Comparison of ENCODE assay signal across 14 cellular contexts in the genomic region with DNA sequence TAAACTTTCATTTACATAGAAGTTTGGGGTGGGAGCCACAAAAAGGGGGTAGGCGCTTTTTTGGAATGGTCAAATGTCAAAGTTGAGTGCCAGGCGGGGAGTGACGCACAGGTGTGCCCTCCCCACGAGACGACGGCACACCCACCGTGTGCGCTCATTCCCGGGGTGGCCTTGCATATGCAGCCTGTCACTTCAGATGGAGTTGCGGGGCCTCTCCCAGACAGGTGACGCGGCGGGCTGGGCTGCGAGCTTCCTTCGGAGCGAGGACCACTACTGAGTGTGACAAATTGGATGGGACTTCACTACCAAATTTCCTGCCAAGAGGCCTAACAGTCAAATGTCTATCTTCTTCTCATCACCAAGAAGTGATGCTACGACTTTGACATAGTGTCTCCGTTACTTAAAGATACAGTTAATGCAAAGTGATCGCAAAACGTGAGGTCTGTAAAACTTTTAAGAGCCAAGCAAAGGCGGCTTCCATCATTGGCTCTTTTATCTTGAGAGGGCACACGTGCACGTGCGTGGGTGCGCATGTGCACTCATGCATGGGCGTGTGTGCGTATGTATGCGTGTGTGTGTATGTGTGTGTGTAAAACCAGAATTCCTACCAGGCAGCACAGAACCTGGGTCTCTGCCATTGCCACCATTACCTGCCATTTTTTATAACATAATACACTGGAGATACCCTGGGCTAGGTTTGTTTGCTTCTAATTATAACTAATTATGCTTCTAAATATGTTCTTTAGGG. TPM values are rescaled to one million over a fixed set of nuclear protein-coding genes. Genes with fewer than 3 reads are reported as not detected.
DNase-seq lines count a peak whose midpoint lies in the region; ATAC-seq, FAIRE-seq and TF ChIP-seq lines count a peak whose summit lies in the region.
"Had no signal": no experiment of that assay in that cellular context is flagged by ENCODE, and none has a peak within 500 bp of the region (broad histone marks: within the 10 kb centered on the region; RNA-seq: fewer than 3 reads in every experiment).

No MANE protein-coding gene starts in this region.

- H3K4me1 ChIP-seq in A549 (no peaks in the 10 kb centered on the region), sigmoid colon (peaks cover 0 to 29% (median 7%) of the 10 kb centered on the region in 4 donors)
- H3K4me1 ChIP-seq in BLaER1 treated with 17β-estradiol and CSF1 and Interleukin-3, amounts not matched to agents 10 nM and 100 nM = peaks cover 8 to 98% (median 45%) of the 10 kb centered on the region in 10 experiments; a peak in 18 of 20 replicates

- TF ChIP-seq RAD21 in A549 (conservative IDR thresholded peaks at IDR 0.05 in 1 of 2, IDR thresholded peaks at IDR 0.05 in 1 of 2) = no peak

- H3K4me2 ChIP-seq in A549 = no peak overlapping the region
- peak overlapping the region in 8 of 11 experiments; percentile 65 to 92 (median 82); a peak in 16 of 22 replicates for H3K4me2 ChIP-seq in BLaER1 treated with 17β-estradiol and CSF1 and Interleukin-3, amounts not matched to agents 10 nM and 100 nM

- DNase-seq in A549 (ENCODE audit: low read depth in 1 of 2, low spot score in 1 of 2) (no peak), HL-60 (ENCODE audit: low read depth in 1 of 2, low spot score in 1 of 2) (no peak), sigmoid colon (peak; percentile 52), AML-193 (lab: John Stamatoyannopoulos, UW) (no peak), SIG-M5 treated with dmso at 0.1 percent for 504 hours (lab: John Stamatoyannopoulos, UW; ENCODE audit: unreplicated experiment) (no peak)
- DNase-seq: C1 segment of cervical spinal cord; CD4-positive, alpha-beta memory T cell; DMS79 had no signal

- TF ChIP-seq CTCF in A549 (IDR thresholded peaks at IDR 0.05) (no peak), HL-60 (IDR thresholded peaks at IDR 0.05; ENCODE audit: insufficient read depth, low read length) (no peak), sigmoid colon (IDR thresholded peaks at IDR 0.05) (no peak)

- peaks cover 0 to 33% (median 5%) of the 10 kb centered on the region in 11 experiments; a peak in 4 of 22 replicates for H4K20me1 ChIP-seq in BLaER1 treated with 17β-estradiol and CSF1 and Interleukin-3, amounts not matched to agents 10 nM and 100 nM

- WGBS in A549 (ENCODE audit: missing lambda C conversion rate) = 69% methylated on average over 28 of the region's 28 CpGs
- WGBS in sigmoid colon, 2 donors = 87 to 91% methylated on average over 28 of the region's 28 CpGs

- H3K36me3 ChIP-seq in BLaER1 treated with 17β-estradiol and CSF1 and Interleukin-3, amounts not matched to agents 10 nM and 100 nM = peaks cover 0 to 30% (median 0%) of the 10 kb centered on the region in 11 experiments; a peak in 7 of 22 replicates
- no peaks in the 10 kb centered on the region for H3K36me3 ChIP-seq in sigmoid colon

- no peak overlapping the region for H3K4me3 ChIP-seq in A549
- H3K4me3 ChIP-seq in BLaER1 treated with 17β-estradiol and CSF1 and Interleukin-3, amounts not matched to agents 10 nM and 100 nM = no peak overlapping the region
- H3K4me3 ChIP-seq in HL-60 (replicated peaks; ENCODE audit: insufficient read depth, low read length) = no peak overlapping the region
- no peak overlapping the region for H3K4me3 ChIP-seq in sigmoid colon
- H3K4me3 ChIP-seq: GM12878 had no signal

- FAIRE-seq in A549 (lab: Jason Lieb, UNC) = peak; percentile 49
- FAIRE-seq: GM12878, GM18507, H54 had no signal

- CTCF ChIA-PET in A549 (lab: Yijun Ruan, JAX) = no interaction called here

- H3K9me3 ChIP-seq in A549 = no peaks in the 10 kb centered on the region
- no peaks in the 10 kb centered on the region for H3K9me3 ChIP-seq in BLaER1 treated with 17β-estradiol and CSF1 and Interleukin-3, amounts not matched to agents 10 nM and 100 nM (replicated peaks in 1 of 11)
- H3K9me3 ChIP-seq in sigmoid colon = no peaks in the 10 kb centered on the region

- intact Hi-C loops in sigmoid colon (cut with DNase I) = no loop called here

- peak overlapping the region in 5 of 11 experiments; percentile 28 to 77 (median 69); a peak in 4 of 22 replicates for H3K9ac ChIP-seq in BLaER1 treated with 17β-estradiol and CSF1 and Interleukin-3, amounts not matched to agents 10 nM and 100 nM

- TF ChIP-seq POLR2A in A549 (IDR thresholded peaks at IDR 0.05; ENCODE audit: low read length) (0 out of 2 replicates have a peak, but pooled peaks have one; percentile 15), sigmoid colon (IDR thresholded peaks at IDR 0.05) (no peak)

- TF ChIP-seq EP300 in A549 (IDR thresholded peaks at IDR 0.05) (no peak), sigmoid colon (IDR thresholded peaks at IDR 0.05) (no peak)

- H3K27ac ChIP-seq in A549 = no peak overlapping the region
- peak overlapping the region in 8 of 11 experiments; percentile 63 to 92 (median 80); a peak in 15 of 22 replicates for H3K27ac ChIP-seq in BLaER1 treated with 17β-estradiol and CSF1 and Interleukin-3, amounts not matched to agents 10 nM and 100 nM
- H3K27ac ChIP-seq in HL-60 (replicated peaks) = peak overlapping the region; percentile 72
- H3K27ac ChIP-seq in sigmoid colon = no peak overlapping the region

- ATAC-seq in A549 (no peak), HG03045 (IDR thresholded peaks at IDR 0.05; ENCODE audit: unreplicated experiment) (no peak)
- ATAC-seq: GM12878 had no signal

- no peaks in the 10 kb centered on the region for H3K27me3 ChIP-seq in BLaER1 treated with 17β-estradiol and CSF1 and Interleukin-3, amounts not matched to agents 10 nM and 100 nM
- H3K27me3 ChIP-seq in HL-60 (ENCODE audit: insufficient read depth, poor library complexity, severe bottlenecking) (no peaks in the 10 kb centered on the region), sigmoid colon (no peaks in the 10 kb centered on the region)

- POLR2A ChIA-PET in A549 (lab: Yijun Ruan, JAX) = no interaction called here

TF ChIP-seq in A549, 52 proteins besides CTCF, POLR2A, EP300 and RAD21:
- TF ChIP-seq ZSCAN20 (CRISPR knock-in tag; IDR thresholded peaks at IDR 0.05) = no peak
- no peak for TF ChIP-seq RCOR1 (IDR thresholded peaks at IDR 0.05; ENCODE audit: low read depth, low read length)
- TF ChIP-seq, protein P1, sequence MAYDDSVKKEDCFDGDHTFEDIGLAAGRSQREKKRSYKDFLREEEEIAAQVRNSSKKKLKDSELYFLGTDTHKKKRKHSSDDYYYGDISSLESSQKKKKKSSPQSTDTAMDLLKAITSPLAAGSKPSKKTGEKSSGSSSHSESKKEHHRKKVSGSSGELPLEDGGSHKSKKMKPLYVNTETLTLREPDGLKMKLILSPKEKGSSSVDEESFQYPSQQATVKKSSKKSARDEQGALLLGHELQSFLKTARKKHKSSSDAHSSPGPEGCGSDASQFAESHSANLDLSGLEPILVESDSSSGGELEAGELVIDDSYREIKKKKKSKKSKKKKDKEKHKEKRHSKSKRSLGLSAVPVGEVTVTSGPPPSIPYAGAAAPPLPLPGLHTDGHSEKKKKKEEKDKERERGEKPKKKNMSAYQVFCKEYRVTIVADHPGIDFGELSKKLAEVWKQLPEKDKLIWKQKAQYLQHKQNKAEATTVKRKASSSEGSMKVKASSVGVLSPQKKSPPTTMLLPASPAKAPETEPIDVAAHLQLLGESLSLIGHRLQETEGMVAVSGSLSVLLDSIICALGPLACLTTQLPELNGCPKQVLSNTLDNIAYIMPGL (CRISPR knock-in tag; IDR thresholded peaks at IDR 0.05; ENCODE audit: borderline replicate concordance) = no peak
- TF ChIP-seq, protein P2, sequence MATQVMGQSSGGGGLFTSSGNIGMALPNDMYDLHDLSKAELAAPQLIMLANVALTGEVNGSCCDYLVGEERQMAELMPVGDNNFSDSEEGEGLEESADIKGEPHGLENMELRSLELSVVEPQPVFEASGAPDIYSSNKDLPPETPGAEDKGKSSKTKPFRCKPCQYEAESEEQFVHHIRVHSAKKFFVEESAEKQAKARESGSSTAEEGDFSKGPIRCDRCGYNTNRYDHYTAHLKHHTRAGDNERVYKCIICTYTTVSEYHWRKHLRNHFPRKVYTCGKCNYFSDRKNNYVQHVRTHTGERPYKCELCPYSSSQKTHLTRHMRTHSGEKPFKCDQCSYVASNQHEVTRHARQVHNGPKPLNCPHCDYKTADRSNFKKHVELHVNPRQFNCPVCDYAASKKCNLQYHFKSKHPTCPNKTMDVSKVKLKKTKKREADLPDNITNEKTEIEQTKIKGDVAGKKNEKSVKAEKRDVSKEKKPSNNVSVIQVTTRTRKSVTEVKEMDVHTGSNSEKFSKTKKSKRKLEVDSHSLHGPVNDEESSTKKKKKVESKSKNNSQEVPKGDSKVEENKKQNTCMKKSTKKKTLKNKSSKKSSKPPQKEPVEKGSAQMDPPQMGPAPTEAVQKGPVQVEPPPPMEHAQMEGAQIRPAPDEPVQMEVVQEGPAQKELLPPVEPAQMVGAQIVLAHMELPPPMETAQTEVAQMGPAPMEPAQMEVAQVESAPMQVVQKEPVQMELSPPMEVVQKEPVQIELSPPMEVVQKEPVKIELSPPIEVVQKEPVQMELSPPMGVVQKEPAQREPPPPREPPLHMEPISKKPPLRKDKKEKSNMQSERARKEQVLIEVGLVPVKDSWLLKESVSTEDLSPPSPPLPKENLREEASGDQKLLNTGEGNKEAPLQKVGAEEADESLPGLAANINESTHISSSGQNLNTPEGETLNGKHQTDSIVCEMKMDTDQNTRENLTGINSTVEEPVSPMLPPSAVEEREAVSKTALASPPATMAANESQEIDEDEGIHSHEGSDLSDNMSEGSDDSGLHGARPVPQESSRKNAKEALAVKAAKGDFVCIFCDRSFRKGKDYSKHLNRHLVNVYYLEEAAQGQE (IDR thresholded peaks at IDR 0.05) = no peak
- no peak for TF ChIP-seq HOXA7 (CRISPR knock-in tag; IDR thresholded peaks at IDR 0.05)
- TF ChIP-seq TP53 (CRISPR knock-in tag; IDR thresholded peaks at IDR 0.05) = no peak
- no peak for TF ChIP-seq MAFK (IDR thresholded peaks at IDR 0.05; ENCODE audit: partially characterized antibody)
- no peak for TF ChIP-seq ESRRA (IDR thresholded peaks at IDR 0.05; ENCODE audit: borderline replicate concordance, low read length)
- TF ChIP-seq KDM5A (IDR thresholded peaks at IDR 0.05) = no peak
- TF ChIP-seq SMC3 (IDR thresholded peaks at IDR 0.05) = no peak

RNA-seq across cellular contexts. Expression of a gene that starts 43.1 kb away (rescaled TPM):
- polyA plus RNA-seq in A549 (2011; rRNA removed) (0.92 and 1.7 TPM in 2 replicates), A549 (2017; fragmentation: RNase III; extraction: RNeasy Plus Mini Kit Qiagen cat#74134 plus additional on column Dnase treatment) (2.0 to 2.1 TPM (median 2.0 TPM) in 3 replicates), sigmoid colon (1 to 10 TPM in 2 of 3 donors, under 1 TPM in 1; 0.46 to 2.6 (median 1.2) TPM)
- 0.77 and 1.1 TPM in 2 replicates for polyA plus RNA-seq in A549 (2012; cell fraction: cytosol; rRNA removed)
- polyA plus RNA-seq in A549 (2012; cell fraction: nucleus; rRNA removed) = 1.6 and 1.9 TPM in 2 replicates
- 2.6 and 2.9 TPM in 2 replicates for polyA minus RNA-seq in A549 (2011; rRNA and poly(A)+ RNA removed)
- 10 to 100 TPM; 16.1 to 27.7 (median 21.2) TPM for total RNA-seq in sigmoid colon
- total RNA-seq: G401 had no signal
- polyA plus RNA-seq: GM12878 had no signal

Comparison
In these comparisons a context has a peak if more than half of its experiments do, and no peak if none do; other contexts are left out.
1. H3K27ac ChIP-seq: peak in BLaER1 treated with 17β-estradiol and CSF1 and Interleukin-3, amounts not matched to agents 10 nM and 100 nM (8 of 11) and HL-60 (single experiment); none in A549 (0 of 2) and sigmoid colon (0 of 4).